ENCODE assay signal across 20 cellular contexts in genomic region chr5:125826214-125826613, GRCh38.
"Had no signal": no experiment of that assay in that cellular context is flagged by ENCODE, and none has a peak within 500 bp of the region (broad histone marks: within the 10 kb centered on the region; RNA-seq: fewer than 3 reads in every experiment).

No MANE protein-coding gene starts in this region.

- H3K4me1 ChIP-seq: esophagus squamous epithelium, foreskin keratinocyte, testis, tibial nerve, upper lobe of right lung, vagina had no signal

- H3K4me1 Mint-ChIP-seq: stimulated activated naive CD8-positive, alpha-beta T cell treated with anti-CD3 and anti-CD28 coated beads, Interleukin-15, amount 100 ng/mL, for 72 hours had no signal

- H3K4me3 ChIP-seq: esophagus squamous epithelium, lung, mucosa of descending colon, skin epidermis, testis, tibial nerve, upper lobe of right lung, vagina had no signal

- DNase-seq: effector memory CD8-positive, alpha-beta T cell; esophagus squamous epithelium; foreskin keratinocyte; left colon; left ventricle myocardium superior; mucosa of descending colon; naive thymus-derived CD8-positive, alpha-beta T cell; posterior cingulate gyrus; stimulated activated CD4-positive, alpha-beta T cell treated with anti-CD3 and anti-CD28 coated beads, Interleukin-2, amount 100 ng/mL, for 24 hours; stimulated activated CD4-positive, alpha-beta T cell treated with anti-CD3 and anti-CD28 coated beads, Interleukin-4, amount 100 ng/mL, for 4 hours; stimulated activated naive B cell treated with anti-CD40 and anti-IgM and Interleukin-4, amounts not matched to agents 10 μg/mL and 1 μg/mL and 100 μg/mL, for 72 hours; stimulated activated naive CD8-positive, alpha-beta T cell treated with anti-CD3 and anti-CD28 coated beads, Interleukin-15, amount 100 ng/mL, for 72 hours; testis; upper lobe of right lung had no signal

- H3K36me3 ChIP-seq: esophagus squamous epithelium, tibial nerve, upper lobe of right lung, vagina had no signal

- H3K27ac ChIP-seq: esophagus squamous epithelium, foreskin keratinocyte, skin epidermis, testis, tibial nerve, upper lobe of right lung, vagina had no signal

- H3K27me3 ChIP-seq: esophagus squamous epithelium, foreskin keratinocyte, testis, tibial nerve, upper lobe of right lung, vagina had no signal

- H3K27ac Mint-ChIP-seq: dendritic cell treated with granulocyte-macrophage colony-stimulating factor and Interleukin-4, amounts not matched to agents 40 ng/mL and 50 ng/mL, for 4 days; effector memory CD8-positive, alpha-beta T cell; naive thymus-derived CD8-positive, alpha-beta T cell; stimulated activated naive B cell treated with anti-CD40 and anti-IgM and Interleukin-4, amounts not matched to agents 10 μg/mL and 1 μg/mL and 100 μg/mL, for 72 hours had no signal

- H3K27me3 Mint-ChIP-seq: dendritic cell treated with granulocyte-macrophage colony-stimulating factor and Interleukin-4, amounts not matched to agents 40 ng/mL and 50 ng/mL, for 4 days; effector memory CD8-positive, alpha-beta T cell; naive thymus-derived CD8-positive, alpha-beta T cell; stimulated activated naive CD8-positive, alpha-beta T cell treated with anti-CD3 and anti-CD28 coated beads, Interleukin-15, amount 100 ng/mL, for 72 hours had no signal

- ATAC-seq: effector memory CD8-positive, alpha-beta T cell; foreskin keratinocyte; left colon; left ventricle myocardium superior; mucosa of descending colon; naive thymus-derived CD8-positive, alpha-beta T cell; sciatic nerve; stimulated activated naive B cell treated with anti-CD40 and anti-IgM and Interleukin-4, amounts not matched to agents 10 μg/mL and 1 μg/mL and 100 μg/mL, for 72 hours; stimulated activated naive CD8-positive, alpha-beta T cell treated with anti-CD3 and anti-CD28 coated beads, Interleukin-15, amount 100 ng/mL, for 72 hours; upper lobe of right lung had no signal

- H3K36me3 Mint-ChIP-seq: stimulated activated naive B cell treated with anti-CD40 and anti-IgM and Interleukin-4, amounts not matched to agents 10 μg/mL and 1 μg/mL and 100 μg/mL, for 72 hours had no signal

- H3K4me3 Mint-ChIP-seq: dendritic cell treated with granulocyte-macrophage colony-stimulating factor and Interleukin-4, amounts not matched to agents 40 ng/mL and 50 ng/mL, for 4 days; effector memory CD8-positive, alpha-beta T cell; naive thymus-derived CD8-positive, alpha-beta T cell; stimulated activated naive B cell treated with anti-CD40 and anti-IgM and Interleukin-4, amounts not matched to agents 10 μg/mL and 1 μg/mL and 100 μg/mL, for 72 hours; stimulated activated naive CD8-positive, alpha-beta T cell treated with anti-CD3 and anti-CD28 coated beads, Interleukin-15, amount 100 ng/mL, for 72 hours had no signal

- H3K9me3 ChIP-seq: esophagus squamous epithelium, mucosa of descending colon, testis, upper lobe of right lung, vagina had no signal
